Comparison of ENCODE assay signal across 1 cellular context in genomic region chr2:171922230-171923022, GRCh38.
TF ChIP-seq lines count a peak whose summit lies in the region.

Gene HAT1 (plus strand): TSS chr2:171922461. CDS start chr2:171922501, 40 bp downstream.

TF ChIP-seq in HEK293, 187 proteins besides CTCF, POLR2A, EP300 and RAD21 (continued from another document):
- peak; percentile 95 for TF ChIP-seq ZNF121 (tag by site-specific recombination; IDR thresholded peaks at IDR 0.05)
- peak; percentile 43; the same call in 1 of the 2 replicates for TF ChIP-seq ZNF394 (tag by site-specific recombination; IDR thresholded peaks at IDR 0.05; ENCODE audit: borderline replicate concordance)
- no peak for TF ChIP-seq ZNF37A (tag by site-specific recombination; IDR thresholded peaks at IDR 0.05)
- 0 out of 2 replicates have a peak, but pooled peaks have one; percentile 16 for TF ChIP-seq ZNF449 (tag by site-specific recombination; IDR thresholded peaks at IDR 0.05)
- peak; percentile 55; the same call in 1 of the 2 replicates for TF ChIP-seq ELK4 (IDR thresholded peaks at IDR 0.05; ENCODE audit: borderline replicate concordance, low read depth, low read length)
- TF ChIP-seq KLF7 (tag by site-specific recombination; IDR thresholded peaks at IDR 0.05; ENCODE audit: borderline replicate concordance), result no peak
- TF ChIP-seq ZBTB17 (tag by site-specific recombination; IDR thresholded peaks at IDR 0.05), result peak; percentile 86
- no peak for TF ChIP-seq ZNF280D (tag by site-specific recombination; IDR thresholded peaks at IDR 0.05)
- no peak for TF ChIP-seq BCL6B (tag by site-specific recombination; IDR thresholded peaks at IDR 0.05)
- no peak for TF ChIP-seq ZBTB7A (tag by site-specific recombination; IDR thresholded peaks at IDR 0.05; ENCODE audit: low read depth)
- no peak for TF ChIP-seq ZNF423 (tag by site-specific recombination; IDR thresholded peaks at IDR 0.05)
- peak; percentile 100 for TF ChIP-seq ZNF629 (tag by site-specific recombination; IDR thresholded peaks at IDR 0.05)
- TF ChIP-seq PRDM4 (tag by site-specific recombination; IDR thresholded peaks at IDR 0.05), result no peak
- peak; percentile 93 for TF ChIP-seq ZBTB8A (tag by site-specific recombination; IDR thresholded peaks at IDR 0.05)
- TF ChIP-seq PBX3 (CRISPR knock-in tag; IDR thresholded peaks at IDR 0.05), result no peak
- peak; percentile 34; the same call in 1 of the 2 replicates for TF ChIP-seq ZNF10 (tag by site-specific recombination; IDR thresholded peaks at IDR 0.05)
- TF ChIP-seq RBAK (tag by site-specific recombination; IDR thresholded peaks at IDR 0.05), result no peak
- TF ChIP-seq KLF16 (tag by site-specific recombination; IDR thresholded peaks at IDR 0.05), result peak; percentile 62; the same call in 1 of the 2 replicates
- no peak for TF ChIP-seq ZBTB49 (tag by site-specific recombination; IDR thresholded peaks at IDR 0.05; ENCODE audit: low read depth)
- TF ChIP-seq ZNF211 (tag by site-specific recombination; IDR thresholded peaks at IDR 0.05; ENCODE audit: low read depth), result no peak
- no peak for TF ChIP-seq ZNF112 (tag by site-specific recombination; IDR thresholded peaks at IDR 0.05)
- TF ChIP-seq ZNF777 (tag by site-specific recombination; IDR thresholded peaks at IDR 0.05; ENCODE audit: borderline replicate concordance), result no peak
- no peak for TF ChIP-seq ZNF114 (tag by site-specific recombination; IDR thresholded peaks at IDR 0.05)
- no peak for TF ChIP-seq ZNF624 (tag by site-specific recombination; IDR thresholded peaks at IDR 0.05)
- TF ChIP-seq KLF9 (tag by site-specific recombination; IDR thresholded peaks at IDR 0.05; ENCODE audit: low read depth), result peak; percentile 93
- no peak for TF ChIP-seq ZNF664 (tag by site-specific recombination; IDR thresholded peaks at IDR 0.05)
- peak; percentile 90 for TF ChIP-seq ZBTB48 (tag by site-specific recombination; IDR thresholded peaks at IDR 0.05)
- TF ChIP-seq ATF2 (tag by site-specific recombination; IDR thresholded peaks at IDR 0.05; ENCODE audit: low read depth), result peak; percentile 73; the same call in 1 of the 2 replicates
- TF ChIP-seq ZNF580 (tag by site-specific recombination; IDR thresholded peaks at IDR 0.05), result peak; percentile 75
- peak; percentile 62 for TF ChIP-seq GLIS1 (tag by site-specific recombination; IDR thresholded peaks at IDR 0.05)
- TF ChIP-seq ZNF404 (tag by site-specific recombination; IDR thresholded peaks at IDR 0.05), result no peak
- no peak for TF ChIP-seq ZNF626 (tag by site-specific recombination; IDR thresholded peaks at IDR 0.05)
- TF ChIP-seq ZBTB1 (tag by site-specific recombination; IDR thresholded peaks at IDR 0.05), result no peak; the same call in 1 of the 2 replicates
